In genomic region chr15:84653584-84653909, GRCh38 we compare ENCODE assay signal across 7 cellular contexts. TPM values are rescaled to one million over a fixed set of nuclear protein-coding genes. Genes with fewer than 3 reads are reported as not detected.
DNase-seq lines count a peak whose midpoint lies in the region; ATAC-seq and TF ChIP-seq lines count a peak whose summit lies in the region.

No MANE protein-coding gene starts in this region.

- H3K4me1 ChIP-seq in HAP-1 (peaks cover 19% of the 10 kb centered on the region), gastroesophageal sphincter (peaks cover 0 to 71% (median 22%) of the 10 kb centered on the region in 3 donors), skeletal muscle tissue (ENCODE audit: control insufficient read depth in 3 of 3, insufficient read depth in 3 of 3, low read length in 3 of 3) (peaks cover 25 to 46% (median 26%) of the 10 kb centered on the region in 3 donors)

- CTCF ChIA-PET in T-cell (lab: Charles Lee) = interaction anchor here (1.1 to 2.1 kb wide), 4 partner anchors 18 to 82 kb away, joined by 3 to 5 read pairs (median 4); no protein-coding TSS in a partner anchor

- peak overlapping the region; percentile 96 for H3K27ac Mint-ChIP-seq in T-cell

- TF ChIP-seq POLR2A in gastroesophageal sphincter (IDR thresholded peaks at IDR 0.05) = no peak

- in situ Hi-C loops in HAP-1 (cut with MboI; ENCODE audit: low sequenced_read_pairs) = no loop called here

- peaks cover 36 to 50% (median 49%) of the 10 kb centered on the region in 3 donors for H3K4me1 Mint-ChIP-seq in T-cell

- H3K27me3 Mint-ChIP-seq in T-cell = no peaks in the 10 kb centered on the region

- H3K4me3 ChIP-seq in HAP-1 (peak overlapping the region; percentile 86), gastroesophageal sphincter (peak overlapping the region; percentile 71 to 76), skeletal muscle tissue (ENCODE audit: low read length in 3 of 3) (peak overlapping the region; percentile 92 to 100 (median 92))

- H3K9me3 Mint-ChIP-seq in T-cell = no peaks in the 10 kb centered on the region

- peak overlapping the region; percentile 93 to 97 (median 96) for H3K4me3 Mint-ChIP-seq in T-cell

- H3K27me3 ChIP-seq in HAP-1 (ENCODE audit: low read depth) (no peaks in the 10 kb centered on the region), gastroesophageal sphincter (no peaks in the 10 kb centered on the region), skeletal muscle tissue (ENCODE audit: control insufficient read depth in 3 of 3, insufficient read depth in 3 of 3, low read length in 3 of 3) (no peaks in the 10 kb centered on the region)

- H3K9me3 ChIP-seq in HAP-1 (no peaks in the 10 kb centered on the region), gastroesophageal sphincter (no peaks in the 10 kb centered on the region), skeletal muscle tissue (ENCODE audit: control insufficient read depth in 3 of 3, low read length in 3 of 3) (no peaks in the 10 kb centered on the region)

- DNase-seq in HAP-1 (ENCODE audit: low spot score in 2 of 2) = no peak
- no peak for DNase-seq in T-cell
- DNase-seq in SHP77 (lab: John Stamatoyannopoulos, UW) = no peak
- no peak for DNase-seq in glomerular visceral epithelial cell (ENCODE audit: extremely low spot score)

- H3K36me3 ChIP-seq in HAP-1 (replicated peaks) (peaks cover 47% of the 10 kb centered on the region), gastroesophageal sphincter (peaks cover 0 to 39% of the 10 kb centered on the region in 2 donors), skeletal muscle tissue (ENCODE audit: control insufficient read depth in 3 of 3, insufficient read depth in 3 of 3, low read length in 3 of 3) (peaks cover 7 to 26% (median 23%) of the 10 kb centered on the region in 3 donors)

- POLR2A ChIA-PET in T-cell (lab: Charles Lee) = interaction anchor here (0.9 to 1.4 kb wide), 4 partner anchors 18 to 204 kb away, joined by 3 to 13 read pairs (median 5); no protein-coding TSS in a partner anchor

- 7 to 17% methylated on average over 3 of the region's 7 CpGs for WGBS in gastroesophageal sphincter (ENCODE audit: low coverage in 1 of 2), 2 donors

- ATAC-seq in T-cell (replicated peaks in 1 of 4) (no peak), gastroesophageal sphincter (no peak), HG02610 (IDR thresholded peaks at IDR 0.05; ENCODE audit: unreplicated experiment) (no peak)

- no peak for TF ChIP-seq CTCF in gastroesophageal sphincter (IDR thresholded peaks at IDR 0.05)

- H3K27ac ChIP-seq in gastroesophageal sphincter = peak overlapping the region; percentile 68 to 93 (median 89)
- H3K27ac ChIP-seq in skeletal muscle tissue (ENCODE audit: low read depth, low read length) = peak overlapping the region; percentile 56

- peaks cover 16% of the 10 kb centered on the region for H3K36me3 Mint-ChIP-seq in T-cell

- H3K9ac ChIP-seq in skeletal muscle tissue (ENCODE audit: low read depth in 1 of 3, low read length in 3 of 3) = peak overlapping the region; percentile 86 to 92 (median 86)

- no peak for TF ChIP-seq EP300 in gastroesophageal sphincter (IDR thresholded peaks at IDR 0.05)

RNA-seq across cellular contexts. Expression of gene WDR73, which starts 0.5 kb away (rescaled TPM):
- total RNA-seq in T-cell (10 to 100 TPM; 24.4 to 39.0 (median 36.3) TPM), gastroesophageal sphincter (10 to 100 TPM; 12.6 to 43.3 (median 20.2) TPM), skeletal muscle tissue (16.2 TPM)

RNA-seq across cellular contexts. Expression of gene NMB, which starts 4.5 kb away (rescaled TPM):
- total RNA-seq in T-cell (1 to 10 TPM; 1.3 to 3.5 (median 2.9) TPM), gastroesophageal sphincter (1 to 10 TPM; 2.1 to 4.6 (median 3.9) TPM), skeletal muscle tissue (0.52 TPM)

RNA-seq across cellular contexts. Expression of gene ZSCAN2, which starts 52.7 kb away (rescaled TPM):
- total RNA-seq in T-cell (10 to 100 TPM in 3 of 5 donors, 1 to 10 TPM in 2; 7.6 to 15.5 (median 12.5) TPM), gastroesophageal sphincter (10 to 100 TPM in 1 of 4 donors, 1 to 10 TPM in 3; 3.5 to 13.8 (median 7.1) TPM), skeletal muscle tissue (13.6 TPM)
